ENCODE assay signal across 8 cellular contexts in genomic region chr11:27471588-27472397, GRCh38. TPM values are rescaled to one million over a fixed set of nuclear protein-coding genes. Genes with fewer than 3 reads are reported as not detected.
DNase-seq lines count a peak whose midpoint lies in the region; ATAC-seq, FAIRE-seq and TF ChIP-seq lines count a peak whose summit lies in the region.

No MANE protein-coding gene starts in this region.

- no peak for TF ChIP-seq POLR2A in lower leg skin (IDR thresholded peaks at IDR 0.05)

- peak in 3 of 5 donors; percentile 9 to 18 (median 16) for DNase-seq in CD4-positive, alpha-beta memory T cell
- DNase-seq in T-cell: peak in 18 of 34 experiments; percentile 0 to 30 (median 12)
- DNase-seq in dermis blood vessel endothelial cell: peak; percentile 48
- DNase-seq in lower leg skin (ENCODE audit: low spot score in 2 of 2): peak; percentile 37 to 89
- peak in 4 of 6 experiments; percentile 13 to 45 (median 36) for DNase-seq in stimulated activated naive CD4-positive, alpha-beta T cell (lab: John Stamatoyannopoulos, UW)
- no peak for DNase-seq in HTR-8/SVneo (ENCODE audit: insufficient read length, low spot score)

- 0 to 1% methylated on average over 13 to 15 of the region's 79 CpGs for WGBS in lower leg skin, 2 donors

- peaks cover 11 to 27% (median 18%) of the 10 kb centered on the region in 4 donors for H3K4me1 Mint-ChIP-seq in CD4-positive, alpha-beta memory T cell
- peaks cover 17 to 23% (median 18%) of the 10 kb centered on the region in 3 donors for H3K4me1 Mint-ChIP-seq in T-cell

- peak overlapping the region in 3 of 7 donors; percentile 14 to 82 (median 53) for H3K27ac Mint-ChIP-seq in CD4-positive, alpha-beta memory T cell
- H3K27ac Mint-ChIP-seq in T-cell: peak overlapping the region in 1 of 2 donors; percentile 34

- peaks cover 13% of the 10 kb centered on the region for H3K4me1 ChIP-seq in CD4-positive, alpha-beta memory T cell (ENCODE audit: insufficient read depth, low read length)

- peak; percentile 64 for ATAC-seq in GM19324 (IDR thresholded peaks at IDR 0.05; ENCODE audit: low FRiP score, unreplicated experiment)
- peak; percentile 60 for ATAC-seq in HG03354 (IDR thresholded peaks at IDR 0.05; ENCODE audit: poor library complexity, severe bottlenecking, unreplicated experiment)
- peak; percentile 52 to 71 (median 64) for ATAC-seq in T-cell (replicated peaks in 1 of 4)

- H3K9me3 ChIP-seq in CD4-positive, alpha-beta memory T cell (ENCODE audit: control insufficient read depth in 1 of 2, low read length in 2 of 2): no peaks in the 10 kb centered on the region

- H3K27me3 ChIP-seq in CD4-positive, alpha-beta memory T cell (ENCODE audit: insufficient read depth, low read length): no peaks in the 10 kb centered on the region

- H3K36me3 ChIP-seq in CD4-positive, alpha-beta memory T cell (ENCODE audit: insufficient read depth, low read length): no peaks in the 10 kb centered on the region

- peaks cover 0 to 3% of the 10 kb centered on the region in 2 donors for H3K36me3 Mint-ChIP-seq in CD4-positive, alpha-beta memory T cell
- no peaks in the 10 kb centered on the region for H3K36me3 Mint-ChIP-seq in T-cell

- TF ChIP-seq CTCF in lower leg skin (IDR thresholded peaks at IDR 0.05): no peak

- H3K9me3 Mint-ChIP-seq in CD4-positive, alpha-beta memory T cell: no peaks in the 10 kb centered on the region
- no peaks in the 10 kb centered on the region for H3K9me3 Mint-ChIP-seq in T-cell

- peaks cover 3 to 12% of the 10 kb centered on the region in 2 donors for H3K27me3 Mint-ChIP-seq in CD4-positive, alpha-beta memory T cell
- peaks cover 15 to 19% of the 10 kb centered on the region in 2 donors for H3K27me3 Mint-ChIP-seq in T-cell

- CTCF ChIA-PET in CD4-positive, alpha-beta memory T cell (lab: Charles Lee; ENCODE audit: partially characterized antibody): interaction anchor here (3.7 kb wide), 1 partner anchor 26 kb away, joined by 10 read pairs; no protein-coding TSS in a partner anchor
- CTCF ChIA-PET in T-cell (lab: Charles Lee): interaction anchor here (0.6 to 2.6 kb wide), 5 partner anchors 10 to 26 kb away, joined by 3 to 15 read pairs (median 8); no protein-coding TSS in a partner anchor

- H3K4me3 ChIP-seq in CD4-positive, alpha-beta memory T cell (ENCODE audit: low read length in 2 of 2): peak overlapping the region; percentile 32 to 65
- peak overlapping the region; percentile 69 for H3K4me3 ChIP-seq in lower leg skin (ENCODE audit: low read depth, poor library complexity, severe bottlenecking)

- H3K4me3 Mint-ChIP-seq in CD4-positive, alpha-beta memory T cell: peak overlapping the region; percentile 76 to 90 (median 86)
- peak overlapping the region; percentile 83 to 86 (median 84) for H3K4me3 Mint-ChIP-seq in T-cell

- FAIRE-seq in HTR-8/SVneo (lab: Jason Lieb, UNC): no peak

- POLR2A ChIA-PET in CD4-positive, alpha-beta memory T cell (lab: Charles Lee; ENCODE audit: partially characterized antibody): no interaction called here
- POLR2A ChIA-PET in T-cell (lab: Charles Lee): no interaction called here

- intact Hi-C loops in CD4-positive, alpha-beta memory T cell (cut with micrococcal nuclease): loop anchor here (1.0 to 2.0 kb wide), 2 partner anchors 35 to 109 kb away; partner anchors contain the start of genes CCDC34 and LIN7C
- intact Hi-C loops in lower leg skin (cut with DNase I; ENCODE audit: low total_unique reads): no loop called here

- no peak overlapping the region for H3K27ac ChIP-seq in CD4-positive, alpha-beta memory T cell (ENCODE audit: low read depth, low read length)

RNA-seq across cellular contexts. Expression of gene LGR4, which starts 0.8 kb away (rescaled TPM):
- 1 to 10 TPM in 1 of 2 experiments, under 1 TPM in 1; 0.58 to 1.6 TPM for total RNA-seq in CD4-positive, alpha-beta memory T cell
- under 1 TPM; 0.03 to 0.58 TPM for polyA plus RNA-seq in CD4-positive, alpha-beta memory T cell
- total RNA-seq in T-cell (1 to 10 TPM in 4 of 5 donors, under 1 TPM in 1; 0.68 to 2.4 (median 1.2) TPM), dermis blood vessel endothelial cell (1.9 and 3.6 TPM in 2 replicates), lower leg skin (10 to 100 TPM; 32.0 to 70.2 (median 50.4) TPM)

RNA-seq across cellular contexts. Expression of gene LIN7C, which starts 34.8 kb away (rescaled TPM):
- 10 to 100 TPM; 30.7 to 31.8 TPM for total RNA-seq in CD4-positive, alpha-beta memory T cell
- polyA plus RNA-seq in CD4-positive, alpha-beta memory T cell: 10 to 100 TPM; 16.4 to 17.8 TPM
- total RNA-seq in T-cell (10 to 100 TPM; 19.8 to 27.3 (median 24.9) TPM), dermis blood vessel endothelial cell (38.9 and 44.4 TPM in 2 replicates), lower leg skin (10 to 100 TPM; 29.2 to 35.6 (median 34.5) TPM)
